In genomic region chr3:135097276-135097946, GRCh38 we compare ENCODE assay signal across 20 cellular contexts.
"Had no signal": no experiment of that assay in that cellular context is flagged by ENCODE, and none has a peak within 500 bp of the region (broad histone marks: within the 10 kb centered on the region; RNA-seq: fewer than 3 reads in every experiment).

No MANE protein-coding gene starts in this region.

- H3K9me3 ChIP-seq: ascending aorta, esophagus muscularis mucosa, heart right ventricle, stomach had no signal

- H3K4me1 ChIP-seq: ascending aorta, esophagus muscularis mucosa, heart right ventricle, parathyroid adenoma, stomach had no signal

- H3K4me3 Mint-ChIP-seq: activated T-cell treated with anti-CD3 and anti-CD28 coated beads, Interleukin-2, amount 50 U/mL, for 72 hours; immature natural killer cell; naive thymus-derived CD8-positive, alpha-beta T cell; type B pancreatic cell had no signal

- H3K4me1 Mint-ChIP-seq: immature natural killer cell had no signal

- H3K36me3 Mint-ChIP-seq: immature natural killer cell; naive thymus-derived CD8-positive, alpha-beta T cell; type B pancreatic cell had no signal

- DNase-seq: activated CD4-positive, alpha-beta T cell treated with anti-CD3 and anti-CD28 coated beads for 1 hour; activated CD4-positive, alpha-beta T cell treated with anti-CD3 and anti-CD28 coated beads, Interleukin-2, amount 50 U/mL, for 4 hours; activated effector memory CD4-positive, alpha-beta T cell treated with anti-CD3 and anti-CD28 coated beads, Interleukin-2, amount 50 U/mL, for 16 hours; activated naive CD4-positive, alpha-beta T cell treated with anti-CD3 and anti-CD28 coated beads, Interleukin-2, amount 50 U/mL, for 16 hours; activated T-cell treated with anti-CD3 and anti-CD28 coated beads, Interleukin-2, amount 50 U/mL, for 72 hours; effector CD8-positive, alpha-beta T cell; heart right ventricle; immature natural killer cell; mesenchymal stem cell; naive thymus-derived CD8-positive, alpha-beta T cell; stimulated activated CD4-positive, alpha-beta T cell treated with anti-CD3 and anti-CD28 coated beads, Interleukin-4, amount 100 ng/mL, for 1 hour; stomach; WERI-Rb-1 had no signal

- H3K27ac Mint-ChIP-seq: activated T-cell treated with anti-CD3 and anti-CD28 coated beads, Interleukin-2, amount 50 U/mL, for 72 hours; immature natural killer cell; naive thymus-derived CD8-positive, alpha-beta T cell; type B pancreatic cell had no signal

- FAIRE-seq: endothelial cell of umbilical vein had no signal

- H3K9me3 Mint-ChIP-seq: activated T-cell treated with anti-CD3 and anti-CD28 coated beads, Interleukin-2, amount 50 U/mL, for 72 hours; type B pancreatic cell had no signal

- ATAC-seq: activated T-cell treated with anti-CD3 and anti-CD28 coated beads, Interleukin-2, amount 50 U/mL, for 72 hours; heart right ventricle; naive thymus-derived CD8-positive, alpha-beta T cell; sciatic nerve had no signal

- H3K36me3 ChIP-seq: ascending aorta, esophagus muscularis mucosa, heart right ventricle, stomach, WERI-Rb-1 had no signal

- H3K27me3 ChIP-seq: ascending aorta, esophagus muscularis mucosa, heart right ventricle, stomach had no signal

- H3K27ac ChIP-seq: ascending aorta, esophagus muscularis mucosa, heart right ventricle, parathyroid adenoma, stomach, WERI-Rb-1 had no signal

- H3K4me3 ChIP-seq: ascending aorta, esophagus muscularis mucosa, heart right ventricle, smooth muscle cell, stomach had no signal
